8 cellular contexts compared by ENCODE assay signal in the genomic region with DNA sequence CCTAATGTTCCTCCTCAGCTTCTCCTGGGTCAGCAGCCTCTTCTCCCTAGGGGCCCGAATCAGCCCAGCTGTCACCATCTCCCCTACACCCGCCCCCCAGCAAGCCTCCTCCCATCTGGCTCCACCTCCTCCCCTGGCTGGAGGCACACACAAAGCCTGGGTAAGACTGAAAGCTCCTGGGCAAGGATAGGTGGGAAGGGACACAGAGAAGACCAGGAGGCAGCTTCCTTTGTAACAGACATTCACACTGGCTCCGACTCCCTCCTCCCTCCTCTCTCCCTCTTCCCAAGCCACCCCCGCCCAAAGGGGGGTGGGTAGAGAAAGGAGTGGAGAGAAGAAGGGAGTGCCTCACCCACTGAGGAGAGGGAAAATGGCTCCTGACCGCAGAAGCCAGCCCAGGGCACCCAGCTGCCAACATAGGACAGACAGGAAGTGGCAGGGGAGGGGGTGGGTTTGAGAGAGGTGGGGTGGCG. TPM values are rescaled to one million over a fixed set of nuclear protein-coding genes. Genes with fewer than 3 reads are reported as not detected.
DNase-seq lines count a peak whose midpoint lies in the region; ATAC-seq and TF ChIP-seq lines count a peak whose summit lies in the region.

No MANE protein-coding gene starts in this region.

- peaks cover 76% of the 10 kb centered on the region for H3K36me3 Mint-ChIP-seq in Caco-2 (ENCODE audit: insufficient read depth, unreplicated experiment)

- H3K27me3 ChIP-seq in parathyroid adenoma (ENCODE audit: control insufficient read depth, insufficient read depth, low read length) (no peaks in the 10 kb centered on the region), Caco-2 (replicated peaks; ENCODE audit: control insufficient read depth, insufficient read depth, low read length) (no peaks in the 10 kb centered on the region)

- H3K36me3 ChIP-seq in parathyroid adenoma (ENCODE audit: control insufficient read depth, insufficient read depth, low read length) (no peaks in the 10 kb centered on the region), Caco-2 (ENCODE audit: control insufficient read depth, insufficient read depth, low read length) (peaks cover 14% of the 10 kb centered on the region)

- H3K4me1 Mint-ChIP-seq in Caco-2 (ENCODE audit: low read depth, unreplicated experiment): peaks cover 21% of the 10 kb centered on the region

- H3K9ac ChIP-seq in parathyroid adenoma: no peak overlapping the region

- POLR2A ChIA-PET in Caco-2 (lab: Charles Lee): no interaction called here

- no TSS peak for BruUV-seq in Caco-2 (replicated peaks; lab: Mats Ljungman, UMichigan)

- no peak overlapping the region for H3K27ac Mint-ChIP-seq in Caco-2 (ENCODE audit: unreplicated experiment)

- CTCF ChIA-PET in Caco-2 (lab: Charles Lee): interaction anchor here (0.5 kb wide), 1 partner anchor 218 kb away, joined by 3 read pairs; no protein-coding TSS in a partner anchor

- H3K4me2 ChIP-seq in parathyroid adenoma (ENCODE audit: low read length): peak overlapping the region; percentile 41

- H3K79me2 ChIP-seq in parathyroid adenoma: peaks cover 64% of the 10 kb centered on the region

- TF ChIP-seq CTCF in parathyroid adenoma (IDR thresholded peaks at IDR 0.05) (no peak), Caco-2 (IDR thresholded peaks at IDR 0.05; ENCODE audit: insufficient read depth in 1 of 2, low read depth in 1 of 2, low read length in 1 of 2, severe bottlenecking in 1 of 2, unreplicated experiment in 1 of 2) (no peak)

- H3K4me3 ChIP-seq in parathyroid adenoma (ENCODE audit: low read depth, low read length) (no peak overlapping the region), Caco-2 (ENCODE audit: low read depth, low read length) (no peak overlapping the region)

- peak overlapping the region; percentile 17 for H3K27ac ChIP-seq in epithelial cell of prostate
- H3K27ac ChIP-seq in parathyroid adenoma: peak overlapping the region; percentile 25

- H3K9me3 ChIP-seq in parathyroid adenoma (ENCODE audit: control insufficient read depth, low read length) (no peaks in the 10 kb centered on the region), Caco-2 (no peaks in the 10 kb centered on the region)

- intact Hi-C loops in Caco-2 (cut with micrococcal nuclease; ENCODE audit: unreplicated experiment): no loop called here

- H3K9me3 Mint-ChIP-seq in Caco-2 (ENCODE audit: unreplicated experiment): no peaks in the 10 kb centered on the region

- H3K27me3 Mint-ChIP-seq in Caco-2 (ENCODE audit: insufficient read depth, unreplicated experiment): no peaks in the 10 kb centered on the region

- no peak overlapping the region for H3K4me3 Mint-ChIP-seq in Caco-2 (ENCODE audit: unreplicated experiment)

- DNase-seq in activated gamma-delta T cell treated with Interleukin-2 at 50 U/mL for 16 hours (peak; percentile 40), activated gamma-delta T cell (lab: John Stamatoyannopoulos, UW) (no peak), UCSD-AML1 (lab: John Stamatoyannopoulos, UW; ENCODE audit: unreplicated experiment) (peak; percentile 46), epithelial cell of prostate (ENCODE audit: low read depth, low spot score) (no peak), Caco-2 (no peak), globus pallidus (ENCODE audit: low spot score) (no peak)

- H3K4me1 ChIP-seq in parathyroid adenoma (peaks cover 31% of the 10 kb centered on the region), Caco-2 (peaks cover 24% of the 10 kb centered on the region)

- no peak overlapping the region for H2AFZ ChIP-seq in parathyroid adenoma

- no peak for ATAC-seq in esophagus mucosa

RNA-seq across cellular contexts. Expression of a gene that starts 4.0 kb away (rescaled TPM):
- 223 and 229 TPM in 2 replicates for total RNA-seq in Caco-2 (2022)
- 119 TPM for total RNA-seq in esophagus mucosa

RNA-seq across cellular contexts. Expression of a gene that starts 32.6 kb away (rescaled TPM):
- total RNA-seq in Caco-2 (2022) (0.19 and 0.20 TPM in 2 replicates), esophagus mucosa (18.9 TPM)

RNA-seq across cellular contexts. Expression of a gene that starts 35.0 kb away (rescaled TPM):
- 145 and 157 TPM in 2 replicates for total RNA-seq in Caco-2 (2022)
- total RNA-seq in esophagus mucosa: 30.6 TPM

RNA-seq across cellular contexts. Expression of a gene that starts 44.1 kb away (rescaled TPM):
- total RNA-seq in Caco-2 (2022): 0.73 and 1.3 TPM in 2 replicates
- total RNA-seq in esophagus mucosa: 0.56 TPM

RNA-seq across cellular contexts. Expression of a gene that starts 47.3 kb away (rescaled TPM):
- 0.48 and 0.53 TPM in 2 replicates for total RNA-seq in Caco-2 (2022)
- 1.2 TPM for total RNA-seq in esophagus mucosa

Comparison
In these comparisons a context has a peak if more than half of its experiments do, and no peak if none do; other contexts are left out.
1. DNase-seq: peak in activated gamma-delta T cell treated with Interleukin-2 at 50 U/mL for 16 hours (single experiment) and UCSD-AML1 (single experiment); none in activated gamma-delta T cell (single experiment), epithelial cell of prostate (single experiment), Caco-2 (0 of 2) and globus pallidus (single experiment).
2. RNA of a gene that starts 32.6 kb away (total RNA-seq): 18.9 TPM in esophagus mucosa (single experiment); 0.19 to 0.20 TPM in Caco-2; every median in the first group is over 10 times any median in the second.